ENCODE assay signal across 29 cellular contexts in genomic region chr9:90939367-90939766, GRCh38.
"Had no signal": no experiment of that assay in that cellular context is flagged by ENCODE, and none has a peak within 500 bp of the region (broad histone marks: within the 10 kb centered on the region; RNA-seq: fewer than 3 reads in every experiment).

No MANE protein-coding gene starts in this region.

- H3K27ac ChIP-seq: brain microvascular endothelial cell, SK-N-MC had no signal

- FAIRE-seq: colon, TTC549 had no signal

- H3K4me3 ChIP-seq: MG63, SK-N-MC had no signal

- ATAC-seq: activated T-cell treated with anti-CD3 and anti-CD28 coated beads, Interleukin-2, amount 50 U/mL, for 4 hours; Panc1; Right ventricle myocardium inferior; T-cell had no signal

- DNase-seq: activated CD4-positive, alpha-beta memory T cell treated with anti-CD3 and anti-CD28 coated beads for 36 hours; activated CD4-positive, alpha-beta T cell treated with anti-CD3 and anti-CD28 coated beads, Interleukin-2, amount 10 ng/mL, durations not matched to agents 7 days and 5 days; activated CD4-positive, CD25-positive, alpha-beta regulatory T cell; activated CD8-positive, alpha-beta memory T cell treated with anti-CD3 and anti-CD28 coated beads for 24 hours; activated effector memory CD4-positive, alpha-beta T cell treated with anti-CD3 and anti-CD28 coated beads, Interleukin-2, amount 50 U/mL, for 16 hours; activated naive CD4-positive, alpha-beta T cell treated with Interleukin-2 at 50 U/mL for 16 hours; activated T-cell treated with anti-CD3 and anti-CD28 coated beads, Interleukin-2, amount 50 U/mL, for 4 hours; amygdala; brain microvascular endothelial cell; cerebellar nuclear complex; KG1; MG63; MV-4-11; NCI-H1417 treated with DMSO at 0.1 percent for 48 hours; NCI-H1694; NCI-H2029; NCI-H2171; NCI-H345; NCI-H510A; OCI-M1; RPMI8226; T-cell; T-helper 2 cell; T1000 had no signal

- H3K27me3 ChIP-seq: brain microvascular endothelial cell, MG63 had no signal

- H3K36me3 ChIP-seq: brain microvascular endothelial cell, MG63 had no signal

- H3K9me3 ChIP-seq: MG63 had no signal
